Comparison of ENCODE assay signal across 9 cellular contexts in the genomic region with DNA sequence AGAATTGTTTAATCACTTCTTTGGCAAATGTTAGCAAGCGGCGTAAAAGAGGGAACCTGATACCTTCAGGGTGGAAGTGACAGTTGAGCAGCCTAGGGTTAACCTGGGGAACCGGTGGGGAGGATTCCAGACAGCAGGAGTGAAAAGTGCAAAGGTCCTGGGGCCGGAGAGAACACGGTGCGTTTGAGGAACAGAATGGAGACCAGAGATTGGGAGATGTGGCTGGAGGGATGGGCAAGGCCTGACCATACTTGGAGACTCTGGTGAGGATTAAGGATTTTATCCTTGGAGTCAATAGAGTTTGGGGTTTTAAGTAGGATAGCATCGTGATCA. TPM values are rescaled to one million over a fixed set of nuclear protein-coding genes. Genes with fewer than 3 reads are reported as not detected.
DNase-seq lines count a peak whose midpoint lies in the region; ATAC-seq lines count a peak whose summit lies in the region.
"Had no signal": no experiment of that assay in that cellular context is flagged by ENCODE, and none has a peak within 500 bp of the region (broad histone marks: within the 10 kb centered on the region; RNA-seq: fewer than 3 reads in every experiment).

No MANE protein-coding gene starts in this region.

- peak overlapping the region; percentile 50 to 74 for H3K9ac ChIP-seq in stomach smooth muscle (ENCODE audit: low read length in 2 of 2)

- no peaks in the 10 kb centered on the region for H3K9me3 ChIP-seq in stomach smooth muscle (ENCODE audit: control insufficient read depth in 2 of 2, low read length in 2 of 2)

- H3K27me3 ChIP-seq in stomach smooth muscle (ENCODE audit: control insufficient read depth in 1 of 2, insufficient read depth in 2 of 2, low read length in 2 of 2), result no peaks in the 10 kb centered on the region

- no peaks in the 10 kb centered on the region for H3K36me3 ChIP-seq in stomach smooth muscle (ENCODE audit: control insufficient read depth in 2 of 2, insufficient read depth in 2 of 2, low read length in 2 of 2)

- CTCF ChIA-PET in activated CD4-positive, alpha-beta T cell treated with anti-CD3 and anti-CD28 coated beads for 36 hours (lab: Charles Lee), result interaction anchor here (1.5 to 1.8 kb wide), 2 partner anchors 9 to 35 kb away, joined by 3 to 5 read pairs; partner anchors contain the start of genes ANKS3 and DNAAF8

- intact Hi-C loops in activated CD4-positive, alpha-beta T cell treated with anti-CD3 and anti-CD28 coated beads for 36 hours (cut with DNase I, micrococcal nuclease), result loop anchor here (5.0 kb wide), 2 partner anchors 188 to 887 kb away; partner anchors contain the start of genes CREBBP (in 1 of the 2) and SEC14L5 (in 1 of the 2)

- peak overlapping the region; percentile 45 for H3K27ac Mint-ChIP-seq in activated CD4-positive, alpha-beta T cell treated with anti-CD3 and anti-CD28 coated beads for 36 hours
- no peak overlapping the region for H3K27ac Mint-ChIP-seq in activated naive CD8-positive, alpha-beta T cell treated with anti-CD3 and anti-CD28 coated beads, Interleukin-2, amount 50 U/mL, for 24 hours

- peaks cover 32% of the 10 kb centered on the region for H3K4me1 ChIP-seq in stomach smooth muscle (ENCODE audit: control insufficient read depth, insufficient read depth, low read length)

- no peak for DNase-seq in activated CD4-positive, alpha-beta T cell treated with anti-CD3 and anti-CD28 coated beads for 36 hours
- DNase-seq in activated CD4-positive, alpha-beta T cell treated with anti-CD3 and anti-CD28 coated beads, Interleukin-2, amount 50 U/mL, for 48 hours, result no peak
- no peak for DNase-seq in activated naive CD8-positive, alpha-beta T cell treated with anti-CD3 and anti-CD28 coated beads, Interleukin-2, amount 50 U/mL, for 24 hours
- DNase-seq in left kidney (ENCODE audit: low read depth, low spot score) (peak; percentile 39), NCI-H226 (no peak)

- no peak for ATAC-seq in activated CD4-positive, alpha-beta T cell treated with anti-CD3 and anti-CD28 coated beads for 36 hours
- no peak for ATAC-seq in activated naive CD8-positive, alpha-beta T cell treated with anti-CD3 and anti-CD28 coated beads, Interleukin-2, amount 50 U/mL, for 24 hours
- ATAC-seq in HG03139 (IDR thresholded peaks at IDR 0.05; ENCODE audit: unreplicated experiment), result no peak
- ATAC-seq in HG03521 (IDR thresholded peaks at IDR 0.05; ENCODE audit: unreplicated experiment), result no peak

- H3K36me3 Mint-ChIP-seq in activated CD4-positive, alpha-beta T cell treated with anti-CD3 and anti-CD28 coated beads for 36 hours (ENCODE audit: low read depth), result peaks cover 7% of the 10 kb centered on the region
- H3K36me3 Mint-ChIP-seq in activated naive CD8-positive, alpha-beta T cell treated with anti-CD3 and anti-CD28 coated beads, Interleukin-2, amount 50 U/mL, for 24 hours (ENCODE audit: low read depth), result no peaks in the 10 kb centered on the region

- peaks cover 19% of the 10 kb centered on the region for H3K4me1 Mint-ChIP-seq in activated CD4-positive, alpha-beta T cell treated with anti-CD3 and anti-CD28 coated beads for 36 hours
- H3K4me1 Mint-ChIP-seq in activated naive CD8-positive, alpha-beta T cell treated with anti-CD3 and anti-CD28 coated beads, Interleukin-2, amount 50 U/mL, for 24 hours, result peaks cover 23% of the 10 kb centered on the region

- peak overlapping the region; percentile 89 for H3K4me3 Mint-ChIP-seq in activated CD4-positive, alpha-beta T cell treated with anti-CD3 and anti-CD28 coated beads for 36 hours
- H3K4me3 Mint-ChIP-seq in activated naive CD8-positive, alpha-beta T cell treated with anti-CD3 and anti-CD28 coated beads, Interleukin-2, amount 50 U/mL, for 24 hours, result peak overlapping the region; percentile 21

- no peaks in the 10 kb centered on the region for H3K27me3 Mint-ChIP-seq in activated CD4-positive, alpha-beta T cell treated with anti-CD3 and anti-CD28 coated beads for 36 hours
- H3K27me3 Mint-ChIP-seq in activated naive CD8-positive, alpha-beta T cell treated with anti-CD3 and anti-CD28 coated beads, Interleukin-2, amount 50 U/mL, for 24 hours, result no peaks in the 10 kb centered on the region

- peak overlapping the region; percentile 66 to 83 for H3K4me3 ChIP-seq in stomach smooth muscle (ENCODE audit: low read length in 2 of 2)

- peak overlapping the region; percentile 78 for H3K27ac ChIP-seq in stomach smooth muscle (ENCODE audit: low read length)

- H3K9me3 Mint-ChIP-seq in activated CD4-positive, alpha-beta T cell treated with anti-CD3 and anti-CD28 coated beads for 36 hours (ENCODE audit: low read depth), result no peaks in the 10 kb centered on the region
- H3K9me3 Mint-ChIP-seq in activated naive CD8-positive, alpha-beta T cell treated with anti-CD3 and anti-CD28 coated beads, Interleukin-2, amount 50 U/mL, for 24 hours, result no peaks in the 10 kb centered on the region

- POLR2A ChIA-PET in activated CD4-positive, alpha-beta T cell treated with anti-CD3 and anti-CD28 coated beads for 36 hours (lab: Charles Lee), result interaction anchor here (0.6 to 0.7 kb wide), 3 partner anchors 33 to 154 kb away, joined by 3 to 4 read pairs (median 3); partner anchors contain the start of gene ROGDI

RNA-seq across cellular contexts. Expression of gene ZNF500, which starts 2.3 kb away (rescaled TPM):
- total RNA-seq in activated CD4-positive, alpha-beta T cell treated with anti-CD3 and anti-CD28 coated beads for 36 hours, result 10 to 100 TPM; 10.3 to 11.6 TPM

RNA-seq across cellular contexts. Expression of gene SEPTIN12, which starts 18.9 kb away (rescaled TPM):
- not detected for total RNA-seq in activated CD4-positive, alpha-beta T cell treated with anti-CD3 and anti-CD28 coated beads for 36 hours
- total RNA-seq: LHCN-M2 had no signal

RNA-seq across cellular contexts. Expression of gene SMIM22, which starts 25.9 kb away (rescaled TPM):
- total RNA-seq in activated CD4-positive, alpha-beta T cell treated with anti-CD3 and anti-CD28 coated beads for 36 hours, result not detected
- total RNA-seq: LHCN-M2 had no signal

RNA-seq across cellular contexts. Expression of gene ROGDI, which starts 33.2 kb away (rescaled TPM):
- total RNA-seq in activated CD4-positive, alpha-beta T cell treated with anti-CD3 and anti-CD28 coated beads for 36 hours, result 1 to 10 TPM; 3.7 to 7.3 TPM

RNA-seq across cellular contexts. Expression of gene DNAAF8, which starts 34.9 kb away (rescaled TPM):
- total RNA-seq in activated CD4-positive, alpha-beta T cell treated with anti-CD3 and anti-CD28 coated beads for 36 hours, result under 1 TPM; 0.11 to 0.16 TPM
